1 cellular context compared by ENCODE assay signal in the genomic region with DNA sequence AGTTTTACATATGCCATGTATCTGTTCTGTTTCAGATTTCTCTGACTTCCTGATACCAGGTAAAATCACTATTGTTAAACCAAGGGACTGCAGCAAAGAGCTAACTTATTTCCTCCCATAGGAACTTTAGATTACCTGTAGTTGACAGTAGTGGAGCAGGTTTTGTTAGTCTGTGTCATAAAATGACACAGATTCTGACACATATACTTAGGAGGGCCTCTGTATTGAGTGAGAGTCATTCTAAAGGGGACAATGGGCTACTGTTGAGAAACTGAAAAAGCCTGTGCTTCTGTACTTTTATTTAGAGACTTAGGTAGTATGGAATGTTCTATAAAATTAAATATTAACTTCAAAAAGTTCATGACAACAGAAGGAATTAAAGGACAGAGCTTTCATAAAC.
TF ChIP-seq lines count a peak whose summit lies in the region.

No MANE protein-coding gene starts in this region.

TF ChIP-seq in HepG2, 621 proteins besides CTCF, POLR2A, EP300 and RAD21 (continued from another document):
- TF ChIP-seq, protein P1, sequence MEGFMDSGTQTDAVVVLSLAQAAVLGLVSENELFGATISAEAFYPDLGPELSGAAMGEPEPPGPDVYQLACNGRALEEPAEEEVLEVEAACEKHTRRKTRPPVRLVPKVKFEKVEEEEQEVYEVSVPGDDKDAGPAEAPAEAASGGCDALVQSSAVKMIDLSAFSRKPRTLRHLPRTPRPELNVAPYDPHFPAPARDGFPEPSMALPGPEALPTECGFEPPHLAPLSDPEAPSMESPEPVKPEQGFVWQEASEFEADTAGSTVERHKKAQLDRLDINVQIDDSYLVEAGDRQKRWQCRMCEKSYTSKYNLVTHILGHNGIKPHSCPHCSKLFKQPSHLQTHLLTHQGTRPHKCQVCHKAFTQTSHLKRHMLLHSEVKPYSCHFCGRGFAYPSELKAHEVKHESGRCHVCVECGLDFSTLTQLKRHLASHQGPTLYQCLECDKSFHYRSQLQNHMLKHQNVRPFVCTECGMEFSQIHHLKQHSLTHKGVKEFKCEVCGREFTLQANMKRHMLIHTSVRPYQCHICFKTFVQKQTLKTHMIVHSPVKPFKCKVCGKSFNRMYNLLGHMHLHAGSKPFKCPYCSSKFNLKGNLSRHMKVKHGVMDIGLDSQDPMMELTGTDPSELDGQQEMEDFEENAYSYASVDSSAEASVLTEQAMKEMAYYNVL (CRISPR knock-in tag; IDR thresholded peaks at IDR 0.05; ENCODE audit: borderline replicate concordance): no peak
- TF ChIP-seq ATF1 (CRISPR knock-in tag; IDR thresholded peaks at IDR 0.05) (0 out of 2 replicates have a peak, but pooled peaks have one; percentile 36), SAP130 (CRISPR knock-in tag; IDR thresholded peaks at IDR 0.05; ENCODE audit: low read depth) (peak; percentile 35; the same call in 1 of the 2 replicates), SMARCE1 (IDR thresholded peaks at IDR 0.05; ENCODE audit: borderline replicate concordance) (no peak), CENPX (CRISPR knock-in tag; IDR thresholded peaks at IDR 0.05) (no peak)
- TF ChIP-seq, protein P2, sequence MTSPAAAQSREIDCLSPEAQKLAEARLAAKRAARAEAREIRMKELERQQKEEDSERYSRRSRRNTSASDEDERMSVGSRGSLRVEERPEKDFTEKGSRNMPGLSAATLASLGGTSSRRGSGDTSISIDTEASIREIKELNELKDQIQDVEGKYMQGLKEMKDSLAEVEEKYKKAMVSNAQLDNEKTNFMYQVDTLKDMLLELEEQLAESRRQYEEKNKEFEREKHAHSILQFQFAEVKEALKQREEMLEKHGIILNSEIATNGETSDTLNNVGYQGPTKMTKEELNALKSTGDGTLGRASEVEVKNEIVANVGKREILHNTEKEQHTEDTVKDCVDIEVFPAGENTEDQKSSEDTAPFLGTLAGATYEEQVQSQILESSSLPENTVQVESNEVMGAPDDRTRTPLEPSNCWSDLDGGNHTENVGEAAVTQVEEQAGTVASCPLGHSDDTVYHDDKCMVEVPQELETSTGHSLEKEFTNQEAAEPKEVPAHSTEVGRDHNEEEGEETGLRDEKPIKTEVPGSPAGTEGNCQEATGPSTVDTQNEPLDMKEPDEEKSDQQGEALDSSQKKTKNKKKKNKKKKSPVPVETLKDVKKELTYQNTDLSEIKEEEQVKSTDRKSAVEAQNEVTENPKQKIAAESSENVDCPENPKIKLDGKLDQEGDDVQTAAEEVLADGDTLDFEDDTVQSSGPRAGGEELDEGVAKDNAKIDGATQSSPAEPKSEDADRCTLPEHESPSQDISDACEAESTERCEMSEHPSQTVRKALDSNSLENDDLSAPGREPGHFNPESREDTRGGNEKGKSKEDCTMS (CRISPR knock-in tag; conservative IDR thresholded peaks at IDR 0.05): no peak
